Comparison of ENCODE assay signal across 2 cellular contexts in the genomic region with DNA sequence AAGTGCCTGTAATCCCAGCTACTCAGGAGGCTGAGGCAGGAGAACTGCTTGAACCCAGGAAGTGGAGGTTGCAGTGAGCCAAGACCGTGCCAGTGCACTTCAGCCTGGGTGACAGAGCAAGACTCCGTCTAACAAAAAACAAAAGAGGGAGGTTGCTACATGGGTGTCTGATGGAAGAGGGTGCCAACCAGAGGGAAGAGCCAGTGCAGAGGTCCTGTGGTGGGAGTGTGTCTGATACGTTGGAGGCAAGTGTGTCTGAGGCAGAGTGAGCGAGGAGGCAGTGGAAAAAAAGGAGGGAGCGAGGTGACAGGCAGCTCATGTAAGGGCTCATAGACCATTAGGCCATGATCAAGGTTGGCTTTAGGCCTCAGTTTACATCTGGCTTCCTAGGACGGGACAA.
A peak's percentile ranks its signal among the peaks of the same experiment; 100 is the strongest.
TF ChIP-seq lines count a peak whose summit lies in the region.

No MANE protein-coding gene starts in this region.

TF ChIP-seq in HepG2, 621 proteins besides CTCF, POLR2A, EP300 and RAD21:
- TF ChIP-seq, protein P1, sequence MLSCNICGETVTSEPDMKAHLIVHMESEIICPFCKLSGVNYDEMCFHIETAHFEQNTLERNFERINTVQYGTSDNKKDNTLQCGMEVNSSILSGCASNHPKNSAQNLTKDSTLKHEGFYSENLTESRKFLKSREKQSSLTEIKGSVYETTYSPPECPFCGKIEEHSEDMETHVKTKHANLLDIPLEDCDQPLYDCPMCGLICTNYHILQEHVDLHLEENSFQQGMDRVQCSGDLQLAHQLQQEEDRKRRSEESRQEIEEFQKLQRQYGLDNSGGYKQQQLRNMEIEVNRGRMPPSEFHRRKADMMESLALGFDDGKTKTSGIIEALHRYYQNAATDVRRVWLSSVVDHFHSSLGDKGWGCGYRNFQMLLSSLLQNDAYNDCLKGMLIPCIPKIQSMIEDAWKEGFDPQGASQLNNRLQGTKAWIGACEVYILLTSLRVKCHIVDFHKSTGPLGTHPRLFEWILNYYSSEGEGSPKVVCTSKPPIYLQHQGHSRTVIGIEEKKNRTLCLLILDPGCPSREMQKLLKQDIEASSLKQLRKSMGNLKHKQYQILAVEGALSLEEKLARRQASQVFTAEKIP (CRISPR knock-in tag; IDR thresholded peaks at IDR 0.05; ENCODE audit: borderline replicate concordance) = no peak
- TF ChIP-seq ZSCAN22 (CRISPR knock-in tag; IDR thresholded peaks at IDR 0.05) = peak; percentile 91

TF ChIP-seq in K562, 482 proteins besides CTCF, POLR2A, EP300 and RAD21:
- TF ChIP-seq ZFP36 (IDR thresholded peaks at IDR 0.05; ENCODE audit: low read depth, low read length, partially characterized antibody) (peak; percentile 60), SMARCC2 (IDR thresholded peaks at IDR 0.05; ENCODE audit: low read depth) (no peak)
TF ChIP-seq in K562: peak in this region for 1.
